In the genomic region with DNA sequence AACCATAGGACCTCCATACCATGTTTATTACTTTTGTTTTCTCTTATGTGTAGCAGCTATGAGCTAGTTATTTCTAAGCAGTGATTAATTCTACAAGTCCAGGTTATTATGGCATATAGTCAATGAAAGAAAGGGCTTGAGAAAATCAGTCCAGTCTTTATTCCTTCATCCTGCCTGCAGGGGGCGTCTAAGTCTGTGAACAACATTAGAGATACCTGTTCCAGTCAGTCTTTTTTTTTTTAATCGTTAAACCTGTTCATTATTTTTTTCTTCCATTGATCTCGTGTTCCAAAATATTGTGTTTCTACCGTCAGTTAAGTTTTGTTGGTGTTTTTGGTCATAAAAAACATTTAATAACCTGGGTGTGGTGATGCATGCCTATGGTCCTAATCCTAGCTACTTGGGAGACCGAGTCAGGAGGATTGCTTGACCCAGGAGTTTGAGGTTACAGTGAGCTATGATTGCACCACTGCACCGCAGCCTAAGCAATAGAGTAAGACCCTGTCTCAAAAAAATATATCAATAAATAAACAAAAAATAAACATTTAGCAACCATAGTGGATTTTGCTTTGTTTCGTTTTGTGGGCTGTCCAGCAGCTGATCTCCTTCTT, we compare ENCODE assay signal across 8 cellular contexts. TPM values are rescaled to one million over a fixed set of nuclear protein-coding genes. Genes with fewer than 3 reads are reported as not detected.
DNase-seq lines count a peak whose midpoint lies in the region; ATAC-seq and TF ChIP-seq lines count a peak whose summit lies in the region.

No MANE protein-coding gene starts in this region.

- H3K27ac Mint-ChIP-seq in H9, result no peak overlapping the region
- no peak overlapping the region for H3K27ac Mint-ChIP-seq in naive thymus-derived CD4-positive, alpha-beta T cell

- no peak overlapping the region for H3K23ac ChIP-seq in H9 (ENCODE audit: insufficient read length, low read depth, low read length)

- H3K4me3 Mint-ChIP-seq in H9, result no peak overlapping the region
- H3K4me3 Mint-ChIP-seq in naive thymus-derived CD4-positive, alpha-beta T cell, result no peak overlapping the region

- peak; percentile 43 for DNase-seq in AG20443 (ENCODE audit: low spot score)
- no peak for DNase-seq in H9
- DNase-seq in NCI-H460 (ENCODE audit: extremely low read depth, low read depth), result peak; percentile 51
- DNase-seq in activated CD4-positive, alpha-beta T cell treated with anti-CD3 and anti-CD28 coated beads, Interleukin-2, amount 50 U/mL, for 24 hours (ENCODE audit: low read depth in 1 of 2, low spot score in 1 of 2), result peak; percentile 56 to 76
- peak; percentile 79 for DNase-seq in effector CD4-positive, alpha-beta T cell
- DNase-seq in naive thymus-derived CD4-positive, alpha-beta T cell, result peak; percentile 45 to 74 (median 70)
- peak; percentile 34 to 76 (median 68) for DNase-seq in stimulated activated naive CD4-positive, alpha-beta T cell (lab: John Stamatoyannopoulos, UW)

- H3K36me3 Mint-ChIP-seq in H9 (ENCODE audit: insufficient read depth in 1 of 3, low read depth in 3 of 3), result no peaks in the 10 kb centered on the region
- peaks cover 0 to under 1% (median 0%) of the 10 kb centered on the region in 5 donors for H3K36me3 Mint-ChIP-seq in naive thymus-derived CD4-positive, alpha-beta T cell

- no peak overlapping the region for H3K4ac ChIP-seq in H9 (ENCODE audit: low read depth, low read length)

- no peak overlapping the region for H3K18ac ChIP-seq in H9 (ENCODE audit: insufficient read length, low read depth, low read length)

- no peaks in the 10 kb centered on the region for H3K23me2 ChIP-seq in H9 (ENCODE audit: insufficient read length, low read depth, low read length, poor library complexity, severe bottlenecking)

- no peak overlapping the region for H4K5ac ChIP-seq in H9 (ENCODE audit: insufficient read length, low read depth, low read length)

- no peak overlapping the region for H2BK15ac ChIP-seq in H9 (ENCODE audit: low read depth, low read length)

- no peak overlapping the region for H3T11ph ChIP-seq in H9 (ENCODE audit: low read length)

- TF ChIP-seq CTCF in H9 (conservative IDR thresholded peaks at IDR 0.05), result peak; percentile 92

- no peak overlapping the region for H4K8ac ChIP-seq in H9 (replicated peaks; ENCODE audit: insufficient read length, low read depth, low read length)

- no peaks in the 10 kb centered on the region for H3K9me3 ChIP-seq in H9 (ENCODE audit: control insufficient read depth, low read depth, low read length)
- H3K9me3 ChIP-seq in naive thymus-derived CD4-positive, alpha-beta T cell (ENCODE audit: control insufficient read depth in 2 of 3, low read length in 3 of 3), result no peaks in the 10 kb centered on the region

- H2AK5ac ChIP-seq in H9 (ENCODE audit: insufficient read length, low read length), result no peak overlapping the region

- H3K14ac ChIP-seq in H9 (ENCODE audit: insufficient read depth, low read length), result no peak overlapping the region

- H3K4me3 ChIP-seq in naive thymus-derived CD4-positive, alpha-beta T cell (ENCODE audit: low read length), result no peak overlapping the region

- H3K27me3 ChIP-seq in H9 (ENCODE audit: insufficient read depth, low read length), result no peaks in the 10 kb centered on the region
- no peaks in the 10 kb centered on the region for H3K27me3 ChIP-seq in naive thymus-derived CD4-positive, alpha-beta T cell (ENCODE audit: control insufficient read depth in 2 of 2, insufficient read depth in 2 of 2, low read length in 2 of 2)

- H3K79me2 ChIP-seq in H9 (ENCODE audit: insufficient read depth, low read length), result no peaks in the 10 kb centered on the region

- H3K79me1 ChIP-seq in H9 (ENCODE audit: insufficient read depth, low read depth, low read length, poor library complexity, severe bottlenecking), result no peaks in the 10 kb centered on the region

- no peak overlapping the region for H2BK5ac ChIP-seq in H9 (ENCODE audit: insufficient read length, low read length)

- no peak overlapping the region for H3K56ac ChIP-seq in H9 (ENCODE audit: insufficient read length, low read depth, low read length)

- CTCF ChIA-PET in naive thymus-derived CD4-positive, alpha-beta T cell (lab: Charles Lee), result interaction anchor here (0.6 to 2.6 kb wide), 22 partner anchors 9 to 404 kb away, joined by 3 to 18 read pairs (median 4); no protein-coding TSS in a partner anchor

- no peak overlapping the region for H4K91ac ChIP-seq in H9 (ENCODE audit: insufficient read length, low read depth, low read length)

- no peak overlapping the region for H2AFZ ChIP-seq in H9 (ENCODE audit: low read length)

- peaks cover 0 to under 1% of the 10 kb centered on the region in 2 experiments; a peak in 2 of 5 replicates for H3K9me3 Mint-ChIP-seq in H9
- H3K9me3 Mint-ChIP-seq in naive thymus-derived CD4-positive, alpha-beta T cell, result peaks cover 0 to under 1% (median under 1%) of the 10 kb centered on the region in 11 donors

- no peak overlapping the region for H2BK120ac ChIP-seq in H9 (ENCODE audit: low read depth, low read length, poor library complexity, severe bottlenecking)

- no CpG with 5 or more reads among the region's 7 CpGs for WGBS in H9 (ENCODE audit: extremely low coverage, insufficient read length, low lambda C conversion rate)

- H3K9ac ChIP-seq in H9 (ENCODE audit: extremely low read depth, insufficient read length, low read length), result no peak overlapping the region

- no peak overlapping the region for H3K27ac ChIP-seq in H9 (ENCODE audit: insufficient read length, low read depth, low read length)
- no peak overlapping the region for H3K27ac ChIP-seq in naive thymus-derived CD4-positive, alpha-beta T cell (ENCODE audit: low read depth, low read length)

- H3K4me2 ChIP-seq in H9 (ENCODE audit: insufficient read depth, insufficient read length, low read length), result no peak overlapping the region

- H4K20me1 ChIP-seq in H9 (ENCODE audit: control insufficient read depth, insufficient read depth, insufficient read length), result no peaks in the 10 kb centered on the region

- no peaks in the 10 kb centered on the region for H3K27me3 Mint-ChIP-seq in H9 (ENCODE audit: low read depth)
- no peaks in the 10 kb centered on the region for H3K27me3 Mint-ChIP-seq in naive thymus-derived CD4-positive, alpha-beta T cell

- H2BK20ac ChIP-seq in H9 (ENCODE audit: low read depth, low read length, poor library complexity, severe bottlenecking), result no peak overlapping the region

- intact Hi-C loops in naive thymus-derived CD4-positive, alpha-beta T cell (cut with micrococcal nuclease), result loop anchor here (1.0 to 5.0 kb wide), 9 partner anchors 12 to 404 kb away; partner anchors contain the start of genes CD58 (in 1 of the 2) and TTF2 (in 1 of the 2)

- no peaks in the 10 kb centered on the region for H3K36me3 ChIP-seq in naive thymus-derived CD4-positive, alpha-beta T cell (ENCODE audit: control insufficient read depth in 2 of 3, insufficient read depth in 3 of 3, low read length in 3 of 3)

- no peaks in the 10 kb centered on the region; the same call in 1 of the 2 replicates for H3K4me1 ChIP-seq in H9 (ENCODE audit: insufficient read depth, low read length)
- H3K4me1 ChIP-seq in naive thymus-derived CD4-positive, alpha-beta T cell (ENCODE audit: control insufficient read depth in 2 of 2, insufficient read depth in 2 of 2, low read length in 2 of 2), result no peaks in the 10 kb centered on the region

- no peak overlapping the region for H2BK12ac ChIP-seq in H9 (ENCODE audit: insufficient read length, low read depth, low read length)

- POLR2A ChIA-PET in naive thymus-derived CD4-positive, alpha-beta T cell (lab: Charles Lee), result no interaction called here

- peaks cover 9 to 10% of the 10 kb centered on the region in 2 experiments for H3K4me1 Mint-ChIP-seq in H9
- peaks cover 4 to 27% (median 13%) of the 10 kb centered on the region in 7 donors for H3K4me1 Mint-ChIP-seq in naive thymus-derived CD4-positive, alpha-beta T cell

- ATAC-seq in naive thymus-derived CD4-positive, alpha-beta T cell, result peak; percentile 77
- ATAC-seq in HG03025 (IDR thresholded peaks at IDR 0.05; ENCODE audit: low FRiP score, unreplicated experiment), result no peak

RNA-seq across cellular contexts. Expression of gene CD2, which starts 29.4 kb away (rescaled TPM):
- not detected in 2 replicates for total RNA-seq in H9 (2021)
- total RNA-seq in NCI-H460 (2014; rRNA removed; shearing (Covaris generic)), result not detected in 2 replicates
- not detected in 2 replicates for polyA plus RNA-seq in NCI-H460 (2014; cell fraction: nucleus; rRNA removed)
- 100 to 1,000 TPM; 105 to 307 (median 174) TPM for total RNA-seq in naive thymus-derived CD4-positive, alpha-beta T cell
- polyA plus RNA-seq in naive thymus-derived CD4-positive, alpha-beta T cell, result 100 to 1,000 TPM; 195 to 217 TPM

RNA-seq across cellular contexts. Expression of gene IGSF3, which starts 57.3 kb away (rescaled TPM):
- 18.6 and 19.1 TPM in 2 replicates for total RNA-seq in H9 (2021)
- total RNA-seq in NCI-H460 (2014; rRNA removed; shearing (Covaris generic)), result 1.7 and 1.8 TPM in 2 replicates
- polyA plus RNA-seq in NCI-H460 (2014; cell fraction: nucleus; rRNA removed), result 1.4 and 2.4 TPM in 2 replicates
- total RNA-seq in naive thymus-derived CD4-positive, alpha-beta T cell, result under 1 TPM in 3 of 5 experiments, not detected in 2; 0.08 to 0.63 (median 0.24) TPM
- polyA plus RNA-seq in naive thymus-derived CD4-positive, alpha-beta T cell, result under 1 TPM in 1 of 2 donors, not detected in 1; 0.04 TPM

Comparison
In these comparisons a context has a peak if more than half of its experiments do, and no peak if none do; other contexts are left out.
1. RNA of gene CD2, which starts 29.4 kb away (total RNA-seq): 105 to 307 TPM in naive thymus-derived CD4-positive, alpha-beta T cell; not detected in H9 and not detected in NCI-H460; every median in the first group is over 100 times any median in the second.